ENCODE assay signal across 9 cellular contexts in the genomic region with DNA sequence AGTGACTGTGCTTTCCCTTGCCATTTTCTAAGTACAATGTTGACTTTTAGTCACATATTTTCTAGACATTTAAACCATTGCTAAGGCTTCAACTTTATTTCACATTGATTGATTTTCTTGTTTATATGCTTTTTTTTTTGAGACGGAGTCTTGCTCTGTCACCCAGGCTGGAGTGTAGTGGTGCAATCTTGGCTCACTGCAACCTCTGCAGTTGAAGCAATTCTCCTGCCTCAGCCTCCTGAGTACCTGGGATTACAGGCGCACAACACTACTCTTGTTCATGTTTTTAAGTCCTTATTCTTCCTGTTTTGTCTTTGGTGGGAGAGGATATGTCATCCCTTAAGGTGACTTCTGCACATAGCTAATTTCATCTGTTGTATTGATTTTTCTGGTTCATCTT.
"Had no signal": no experiment of that assay in that cellular context is flagged by ENCODE, and none has a peak within 500 bp of the region (broad histone marks: within the 10 kb centered on the region; RNA-seq: fewer than 3 reads in every experiment).

No MANE protein-coding gene starts in this region.

- H3K9me3 Mint-ChIP-seq: activated naive CD4-positive, alpha-beta T cell treated with anti-CD3 and anti-CD28 coated beads, Interleukin-2, amount 50 U/mL, for 24 hours had no signal

- H3K27me3 ChIP-seq: breast epithelium had no signal

- DNase-seq: activated CD4-positive, alpha-beta T cell treated with anti-CD3 and anti-CD28 coated beads for 48 hours; hypothalamus; stimulated activated CD4-positive, alpha-beta T cell treated with anti-CD3 and anti-CD28 coated beads, Interleukin-4, amount 100 ng/mL, for 1 hour; stimulated activated CD8-positive, alpha-beta memory T cell treated with anti-CD3 and anti-CD28 coated beads, Interleukin-4, amount 100 ng/mL, for 48 hours; stimulated activated naive CD8-positive, alpha-beta T cell treated with anti-CD3 and anti-CD28 coated beads, Interleukin-15, Interleukin-2, amounts not matched to agents 100 U/mL and 50 U/mL, for 24 hours; T-helper 1 cell had no signal

- H3K9me3 ChIP-seq: breast epithelium had no signal

- H3K4me3 ChIP-seq: breast epithelium, lung had no signal

- H3K27ac ChIP-seq: breast epithelium had no signal

- ATAC-seq: stimulated activated naive CD8-positive, alpha-beta T cell treated with anti-CD3 and anti-CD28 coated beads, Interleukin-15, Interleukin-2, amounts not matched to agents 100 U/mL and 50 U/mL, for 24 hours had no signal

- H3K27me3 Mint-ChIP-seq: activated naive CD4-positive, alpha-beta T cell treated with anti-CD3 and anti-CD28 coated beads, Interleukin-2, amount 50 U/mL, for 24 hours had no signal
